In the genomic region with DNA sequence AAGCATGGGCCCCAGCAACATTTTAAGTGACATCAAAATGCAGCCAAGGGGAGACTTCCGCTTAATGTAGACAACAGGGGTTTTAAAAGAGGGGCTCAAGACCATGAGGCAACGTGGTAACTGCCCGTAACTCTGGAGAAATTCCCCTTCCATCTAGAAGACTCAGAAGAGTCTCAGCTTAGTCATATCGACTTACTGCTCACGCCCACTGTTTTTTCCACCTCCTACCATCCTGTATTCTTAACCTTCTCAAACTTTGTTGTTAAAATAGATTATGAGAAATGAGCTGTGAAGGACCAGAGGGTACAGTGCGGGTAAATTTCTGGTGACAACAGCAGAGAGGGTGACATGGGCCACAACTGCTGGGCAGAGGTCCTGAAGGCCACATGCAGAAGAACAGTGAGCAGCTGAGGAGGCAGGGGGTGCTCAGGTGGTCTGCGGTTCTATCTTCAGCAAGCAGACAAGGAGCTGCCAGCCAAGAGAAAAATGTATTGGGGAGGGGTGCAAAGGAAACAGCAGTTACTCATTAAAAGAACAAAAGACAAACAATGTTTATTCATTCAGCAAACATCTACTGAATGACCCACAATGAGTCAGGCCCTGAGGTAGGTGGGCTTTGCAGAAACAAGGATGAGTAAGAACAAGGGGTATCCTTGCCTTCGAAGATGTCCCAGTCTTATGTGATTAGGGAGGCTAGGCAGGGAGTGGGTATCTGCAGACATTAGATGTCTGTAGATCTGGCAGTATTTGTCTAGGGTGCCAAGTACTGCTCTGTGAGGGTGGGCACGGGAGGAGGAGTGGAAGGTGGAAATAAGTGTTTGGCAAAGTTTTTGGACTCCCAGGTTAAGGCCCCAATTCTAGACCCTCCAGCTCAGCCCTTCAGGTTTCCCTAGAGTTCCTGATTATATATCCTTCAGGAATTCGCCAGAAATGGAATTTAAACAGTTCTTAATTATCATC, we compare ENCODE assay signal across 9 cellular contexts.
DNase-seq lines count a peak whose midpoint lies in the region; ATAC-seq and TF ChIP-seq lines count a peak whose summit lies in the region.
"Had no signal": no experiment of that assay in that cellular context is flagged by ENCODE, and none has a peak within 500 bp of the region (broad histone marks: within the 10 kb centered on the region; RNA-seq: fewer than 3 reads in every experiment).

No MANE protein-coding gene starts in this region.

- no peaks in the 10 kb centered on the region for H3K9me3 ChIP-seq in neural progenitor cell (ENCODE audit: low read depth)
- H3K9me3 ChIP-seq in right cardiac atrium (ENCODE audit: control insufficient read depth, low read length) = no peaks in the 10 kb centered on the region
- H3K9me3 ChIP-seq in spleen = no peaks in the 10 kb centered on the region

- TF ChIP-seq CTCF in neural progenitor cell (IDR thresholded peaks at IDR 0.05) (no peak), spleen (IDR thresholded peaks at IDR 0.05 in 8 of 11, conservative IDR thresholded peaks at IDR 0.05 in 3 of 11) (no peak)

- H3K4me1 ChIP-seq in neural progenitor cell (peaks cover 6% of the 10 kb centered on the region), right cardiac atrium (ENCODE audit: control insufficient read depth, insufficient read depth, low read length) (no peaks in the 10 kb centered on the region), spleen (peaks cover 0 to 9% (median 6%) of the 10 kb centered on the region in 6 donors)

- no peaks in the 10 kb centered on the region for H4K20me1 ChIP-seq in neural progenitor cell (ENCODE audit: low read depth)

- H3K9ac ChIP-seq in neural progenitor cell = no peak overlapping the region

- no peak for TF ChIP-seq POLR2A in spleen (IDR thresholded peaks at IDR 0.05)

- no peaks in the 10 kb centered on the region for H3K36me3 ChIP-seq in neural progenitor cell
- peaks cover 0 to 4% (median 0%) of the 10 kb centered on the region in 6 donors for H3K36me3 ChIP-seq in spleen

- peak; percentile 95 for ATAC-seq in GM19035 (IDR thresholded peaks at IDR 0.05; ENCODE audit: unreplicated experiment)
- ATAC-seq in HG02973 (IDR thresholded peaks at IDR 0.05; ENCODE audit: unreplicated experiment) = peak; percentile 96
- no peak for ATAC-seq in right cardiac atrium

- H3K27me3 Mint-ChIP-seq in neural progenitor cell (ENCODE audit: insufficient read depth, low read depth) = peaks cover 2% of the 10 kb centered on the region

- H3K79me2 ChIP-seq in neural progenitor cell (ENCODE audit: low read depth) = peaks cover 3% of the 10 kb centered on the region

- no peak overlapping the region for H3K4me2 ChIP-seq in neural progenitor cell

- H3K4me1 Mint-ChIP-seq in neural progenitor cell = no peaks in the 10 kb centered on the region

- peaks cover 35% of the 10 kb centered on the region for H3K36me3 Mint-ChIP-seq in neural progenitor cell

- no peaks in the 10 kb centered on the region for H3K9me3 Mint-ChIP-seq in neural progenitor cell
- H3K9me3 Mint-ChIP-seq: nephron had no signal

- intact Hi-C loops in right cardiac atrium (cut with DNase I) = no loop called here
- intact Hi-C loops in spleen (cut with DNase I; ENCODE audit: low total_unique reads) = no loop called here

- H3K27ac Mint-ChIP-seq in neural progenitor cell = peak overlapping the region; percentile 55

- no peak overlapping the region for H2AFZ ChIP-seq in neural progenitor cell (replicated peaks)

- WGBS in right cardiac atrium = 95% methylated on average over 10 of the region's 10 CpGs
- 75 to 84% (median 78%) methylated on average over 10 of the region's 10 CpGs for WGBS in spleen, 5 donors

- no peaks in the 10 kb centered on the region for H3F3A ChIP-seq in neural progenitor cell (ENCODE audit: low read depth)

- DNase-seq in activated CD4-positive, alpha-beta T cell treated with anti-CD3 and anti-CD28 coated beads, Interleukin-2, amount 50 U/mL, for 4 hours = peak; percentile 11 to 20
- no peak for DNase-seq in neural progenitor cell (ENCODE audit: low spot score)
- no peak for DNase-seq in DMS79 treated with DMSO at 0.1 percent for 48 hours (lab: John Stamatoyannopoulos, UW)
- no peak for DNase-seq in right cardiac atrium
- no peak for DNase-seq in RPMI8226
- DNase-seq in spleen = no peak

- no peak overlapping the region for H3K27ac ChIP-seq in neural progenitor cell
- H3K27ac ChIP-seq in right cardiac atrium (ENCODE audit: low read length) = no peak overlapping the region
- no peak overlapping the region for H3K27ac ChIP-seq in spleen

- H3K27me3 ChIP-seq in neural progenitor cell = no peaks in the 10 kb centered on the region
- no peaks in the 10 kb centered on the region for H3K27me3 ChIP-seq in right cardiac atrium (ENCODE audit: control insufficient read depth, insufficient read depth)
- H3K27me3 ChIP-seq in spleen (replicated peaks in 1 of 7) = no peaks in the 10 kb centered on the region

- no peak overlapping the region for H3K4me3 Mint-ChIP-seq in neural progenitor cell
- H3K4me3 Mint-ChIP-seq: nephron had no signal

- no peak overlapping the region for H3K4me3 ChIP-seq in neural progenitor cell
- no peak overlapping the region for H3K4me3 ChIP-seq in right cardiac atrium (ENCODE audit: low read length)
- H3K4me3 ChIP-seq in spleen = no peak overlapping the region

Comparison
In these comparisons a context has a peak if more than half of its experiments do, and no peak if none do; other contexts are left out.
1. ATAC-seq: peak in GM19035 (single experiment) and HG02973 (single experiment); none in right cardiac atrium (0 of 2).
2. DNase-seq: peak in activated CD4-positive, alpha-beta T cell treated with anti-CD3 and anti-CD28 coated beads, Interleukin-2, amount 50 U/mL, for 4 hours (2 of 2); none in neural progenitor cell (single experiment), DMS79 treated with DMSO at 0.1 percent for 48 hours (single experiment), right cardiac atrium (0 of 3), RPMI8226 (single experiment) and spleen (single experiment).